Comparison of ENCODE assay signal across 8 cellular contexts in genomic region chr1:225651872-225652725, GRCh38. TPM values are rescaled to one million over a fixed set of nuclear protein-coding genes. Genes with fewer than 3 reads are reported as not detected.
A peak's percentile ranks its signal among the peaks of the same experiment; 100 is the strongest.
DNase-seq lines count a peak whose midpoint lies in the region; ATAC-seq and TF ChIP-seq lines count a peak whose summit lies in the region.

No MANE protein-coding gene starts in this region.

- H4K20me1 ChIP-seq in DOHH2 (ENCODE audit: control insufficient read depth, insufficient read depth, low read depth, low read length) (no peaks in the 10 kb centered on the region), Loucy (ENCODE audit: insufficient read depth, low read length, poor library complexity, severe bottlenecking) (peaks cover 19% of the 10 kb centered on the region)

- peaks cover 21% of the 10 kb centered on the region for H3K79me1 ChIP-seq in trophoblast cell (ENCODE audit: low read length)

- H3F3A ChIP-seq in DOHH2 (ENCODE audit: control insufficient read depth, insufficient read depth) (no peaks in the 10 kb centered on the region), Loucy (ENCODE audit: low read depth) (peaks cover 10% of the 10 kb centered on the region; the same call in 1 of the 2 replicates)

- H3K4me3 ChIP-seq in DOHH2 (ENCODE audit: low read length) (peak overlapping the region; percentile 53), Loucy (ENCODE audit: low read length, poor library complexity, severe bottlenecking) (peak overlapping the region; percentile 99), heart left ventricle (peak overlapping the region; percentile 80 to 99 (median 92)), trophoblast cell (ENCODE audit: low read depth, low read length) (peak overlapping the region; percentile 86)

- H2BK5ac ChIP-seq in trophoblast cell (ENCODE audit: low read depth, low read length, poor library complexity), result peak overlapping the region; percentile 95

- peak overlapping the region; percentile 58 for H3K4me2 ChIP-seq in DOHH2 (ENCODE audit: low read length)
- H3K4me2 ChIP-seq in Loucy (ENCODE audit: low read depth, low read length, poor library complexity, severe bottlenecking), result peak overlapping the region; percentile 88
- H3K4me2 ChIP-seq in trophoblast cell (ENCODE audit: low read length), result peak overlapping the region; percentile 87

- H3K4me1 Mint-ChIP-seq in activated CD4-positive, alpha-beta memory T cell treated with anti-CD3 and anti-CD28 coated beads, Interleukin-2, amount 10 ng/mL, durations not matched to agents 7 days and 5 days, result peaks cover 13% of the 10 kb centered on the region

- H3K9me3 ChIP-seq in DOHH2 (ENCODE audit: control insufficient read depth, insufficient read depth, low read length), result no peaks in the 10 kb centered on the region
- no peaks in the 10 kb centered on the region for H3K9me3 ChIP-seq in Loucy (ENCODE audit: insufficient read depth, low read depth, low read length)
- H3K9me3 ChIP-seq in heart left ventricle, result no peaks in the 10 kb centered on the region
- no peaks in the 10 kb centered on the region for H3K9me3 ChIP-seq in trophoblast cell (ENCODE audit: insufficient read depth, low read depth, low read length)

- TF ChIP-seq POLR2A in heart left ventricle (IDR thresholded peaks at IDR 0.05), result no peak

- peak in 2 of 4 donors; percentile 5 to 7 for ATAC-seq in heart left ventricle
- no peak for ATAC-seq in GM18511 (IDR thresholded peaks at IDR 0.05; ENCODE audit: unreplicated experiment)

- H3K27me3 ChIP-seq in DOHH2 (ENCODE audit: control insufficient read depth, low read length), result peaks cover 56% of the 10 kb centered on the region
- H3K27me3 ChIP-seq in Loucy (ENCODE audit: insufficient read depth, low read length, poor library complexity, severe bottlenecking), result no peaks in the 10 kb centered on the region
- H3K27me3 ChIP-seq in heart left ventricle, result peaks cover 0 to 6% (median 0%) of the 10 kb centered on the region in 9 donors
- no peaks in the 10 kb centered on the region for H3K27me3 ChIP-seq in trophoblast cell (ENCODE audit: insufficient read depth, low read length)

- peak overlapping the region; percentile 82 for H3K9ac ChIP-seq in Loucy (ENCODE audit: low read depth, low read length, poor library complexity, severe bottlenecking)
- H3K9ac ChIP-seq in trophoblast cell (ENCODE audit: low read length), result peak overlapping the region; percentile 87

- H3K27ac ChIP-seq in DOHH2 (ENCODE audit: low read depth, low read length), result no peak overlapping the region
- peak overlapping the region; percentile 92 to 100 (median 96) for H3K27ac ChIP-seq in heart left ventricle
- peak overlapping the region; percentile 94 for H3K27ac ChIP-seq in trophoblast cell (ENCODE audit: low read depth, low read length)

- peak overlapping the region; percentile 73 for H4K12ac ChIP-seq in trophoblast cell (ENCODE audit: low read depth, low read length)

- H3K27me3 Mint-ChIP-seq in activated CD4-positive, alpha-beta memory T cell treated with anti-CD3 and anti-CD28 coated beads, Interleukin-2, amount 10 ng/mL, durations not matched to agents 7 days and 5 days, result peaks cover 54% of the 10 kb centered on the region

- H3K36me3 ChIP-seq in DOHH2 (ENCODE audit: control insufficient read depth, low read length) (no peaks in the 10 kb centered on the region), Loucy (ENCODE audit: insufficient read depth, low read length) (no peaks in the 10 kb centered on the region), heart left ventricle (no peaks in the 10 kb centered on the region), trophoblast cell (ENCODE audit: control insufficient read depth in 1 of 2, insufficient read depth in 2 of 2, low read length in 2 of 2) (no peaks in the 10 kb centered on the region)

- no peak overlapping the region for H3K23ac ChIP-seq in trophoblast cell (ENCODE audit: low read length)

- no peaks in the 10 kb centered on the region for H3K9me3 Mint-ChIP-seq in activated CD4-positive, alpha-beta memory T cell treated with anti-CD3 and anti-CD28 coated beads, Interleukin-2, amount 10 ng/mL, durations not matched to agents 7 days and 5 days

- H3K4me1 ChIP-seq in DOHH2 (ENCODE audit: control insufficient read depth, low read length) (peaks cover 11% of the 10 kb centered on the region), Loucy (ENCODE audit: insufficient read depth, low read length, poor library complexity, severe bottlenecking) (peaks cover 45% of the 10 kb centered on the region), heart left ventricle (peaks cover 0 to 67% (median 43%) of the 10 kb centered on the region in 12 donors), trophoblast cell (ENCODE audit: control insufficient read depth in 1 of 2, insufficient read depth in 2 of 2, low read length in 2 of 2) (peaks cover 2 to 3% of the 10 kb centered on the region in 2 experiments)

- peak overlapping the region; percentile 36 for H2BK12ac ChIP-seq in trophoblast cell (ENCODE audit: low read length)

- no peaks in the 10 kb centered on the region for H3K79me2 ChIP-seq in DOHH2 (ENCODE audit: control insufficient read depth, low read length)
- peaks cover 50% of the 10 kb centered on the region for H3K79me2 ChIP-seq in Loucy (ENCODE audit: insufficient read depth, low read length)
- H3K79me2 ChIP-seq in trophoblast cell (ENCODE audit: control insufficient read depth, insufficient read depth, low read length, poor library complexity), result peaks cover 17% of the 10 kb centered on the region

- POLR2A ChIA-PET in activated CD4-positive, alpha-beta memory T cell treated with anti-CD3 and anti-CD28 coated beads, Interleukin-2, amount 10 ng/mL, durations not matched to agents 7 days and 5 days (lab: Charles Lee), result no interaction called here

- peak overlapping the region; percentile 35 for H2AK5ac ChIP-seq in trophoblast cell (ENCODE audit: low read length)

- H2AFZ ChIP-seq in Loucy (ENCODE audit: low read length) (peak overlapping the region; percentile 99), trophoblast cell (ENCODE audit: insufficient read depth, low read length, poor library complexity) (peak overlapping the region; percentile 81)

- H3K18ac ChIP-seq in trophoblast cell (ENCODE audit: low read length), result peak overlapping the region; percentile 90

- intact Hi-C loops in heart left ventricle (cut with DNase I), result loop anchor here (2.0 to 10.0 kb wide), 18 partner anchors 40 to 177 kb away; partner anchors contain the start of gene SRP9 (in 1 of the 10)

- H3K14ac ChIP-seq in trophoblast cell (ENCODE audit: low read length), result peak overlapping the region; percentile 95

- H4K8ac ChIP-seq in trophoblast cell (ENCODE audit: low read depth, low read length), result peak overlapping the region; percentile 66

- CTCF ChIA-PET in activated CD4-positive, alpha-beta memory T cell treated with anti-CD3 and anti-CD28 coated beads, Interleukin-2, amount 10 ng/mL, durations not matched to agents 7 days and 5 days (lab: Charles Lee), result no interaction called here

- WGBS in heart left ventricle, 4 donors, result 1 to 2% (median 1%) methylated on average over 44 to 45 of the region's 45 CpGs
- WGBS in trophoblast cell (ENCODE audit: extremely low coverage, insufficient coverage, insufficient read length), result no CpG with 5 or more reads among the region's 45 CpGs

- no peak for DNase-seq in activated CD4-positive, alpha-beta memory T cell treated with anti-CD3 and anti-CD28 coated beads, Interleukin-2, amount 10 ng/mL, durations not matched to agents 7 days and 5 days
- DNase-seq in heart left ventricle (peak in 1 of 5 donors; percentile 23), trophoblast cell (no peak), inferior parietal cortex (ENCODE audit: extremely low spot score) (no peak), RPMI8226 (no peak)

- peak overlapping the region; percentile 94 for H3K4ac ChIP-seq in trophoblast cell (ENCODE audit: low read depth, low read length)

- peak overlapping the region; percentile 74 for H3K4me3 Mint-ChIP-seq in activated CD4-positive, alpha-beta memory T cell treated with anti-CD3 and anti-CD28 coated beads, Interleukin-2, amount 10 ng/mL, durations not matched to agents 7 days and 5 days

- peak overlapping the region; percentile 94 for H2BK120ac ChIP-seq in trophoblast cell (ENCODE audit: insufficient read depth, low read length, poor library complexity)

- H3K36me3 Mint-ChIP-seq in activated CD4-positive, alpha-beta memory T cell treated with anti-CD3 and anti-CD28 coated beads, Interleukin-2, amount 10 ng/mL, durations not matched to agents 7 days and 5 days (ENCODE audit: low read depth), result peaks cover 2% of the 10 kb centered on the region

- H3K27ac Mint-ChIP-seq in activated CD4-positive, alpha-beta memory T cell treated with anti-CD3 and anti-CD28 coated beads, Interleukin-2, amount 10 ng/mL, durations not matched to agents 7 days and 5 days, result no peak overlapping the region

- H3K9me2 ChIP-seq in DOHH2 (replicated peaks; ENCODE audit: control insufficient read depth, low read length) (no peaks in the 10 kb centered on the region), Loucy (replicated peaks; ENCODE audit: low read depth, low read length) (no peaks in the 10 kb centered on the region)

- peak overlapping the region; percentile 81 for H4K91ac ChIP-seq in trophoblast cell (ENCODE audit: low read depth, low read length)

- TF ChIP-seq CTCF in DOHH2 (IDR thresholded peaks at IDR 0.05; ENCODE audit: low read depth, low read length, poor library complexity, severe bottlenecking) (no peak), Loucy (conservative IDR thresholded peaks at IDR 0.05; ENCODE audit: low read length) (no peak), heart left ventricle (IDR thresholded peaks at IDR 0.05) (no peak)

RNA-seq across cellular contexts. Expression of gene ENAH, which starts 0.8 kb away (rescaled TPM):
- not detected for total RNA-seq in activated CD4-positive, alpha-beta memory T cell treated with anti-CD3 and anti-CD28 coated beads, Interleukin-2, amount 10 ng/mL, durations not matched to agents 7 days and 5 days
- 100 to 1,000 TPM in 4 of 9 donors, 10 to 100 TPM in 5; 54.3 to 183 (median 97.6) TPM for total RNA-seq in heart left ventricle
- 10 to 100 TPM; 17.0 to 41.5 TPM for polyA plus RNA-seq in heart left ventricle
- 106 and 111 TPM in 2 replicates for polyA plus RNA-seq in trophoblast cell (2013)

Comparison
In these comparisons a context has a peak if more than half of its experiments do, and no peak if none do; other contexts are left out.
1. RNA of gene ENAH, which starts 0.8 kb away (total RNA-seq): 54.3 to 183 TPM in heart left ventricle; not detected in activated CD4-positive, alpha-beta memory T cell treated with anti-CD3 and anti-CD28 coated beads, Interleukin-2, amount 10 ng/mL, durations not matched to agents 7 days and 5 days; every median in the first group is over 10 times any median in the second.
2. Peak in every context shown above with its lines, with median percentiles within 50 percentile points of each other: H3K4me2 ChIP-seq and H3K4me3 ChIP-seq.